24 cellular contexts compared by ENCODE assay signal in genomic region chr19:47435196-47435595, GRCh38. TPM values are rescaled to one million over a fixed set of nuclear protein-coding genes. Genes with fewer than 3 reads are reported as not detected.
DNase-seq lines count a peak whose midpoint lies in the region; ATAC-seq and FAIRE-seq lines count a peak whose summit lies in the region.
"Had no signal": no experiment of that assay in that cellular context is flagged by ENCODE, and none has a peak within 500 bp of the region (broad histone marks: within the 10 kb centered on the region; RNA-seq: fewer than 3 reads in every experiment).

No MANE protein-coding gene starts in this region.

- peaks cover 3% of the 10 kb centered on the region for H3K36me3 Mint-ChIP-seq in activated naive CD8-positive, alpha-beta T cell treated with anti-CD3 and anti-CD28 coated beads, Interleukin-2, amount 10 ng/mL, durations not matched to agents 7 days and 5 days
- H3K36me3 Mint-ChIP-seq in activated naive CD8-positive, alpha-beta T cell treated with anti-CD3 and anti-CD28 coated beads, Interleukin-2, amount 50 U/mL, for 24 hours (ENCODE audit: low read depth): no peaks in the 10 kb centered on the region
- H3K36me3 Mint-ChIP-seq in T-helper 1 cell treated with Interleukin-12 subunit alpha and Interleukin-12 subunit beta and Interleukin-4 antibody, amounts not matched to agents 30 μg/mL and 1 μg/mL, for 36 hours (ENCODE audit: low read depth): no peaks in the 10 kb centered on the region
- peaks cover 0 to 1% (median 0%) of the 10 kb centered on the region in 3 donors for H3K36me3 Mint-ChIP-seq in naive thymus-derived CD8-positive, alpha-beta T cell
- H3K36me3 Mint-ChIP-seq: activated naive CD8-positive, alpha-beta T cell treated with anti-CD3 and anti-CD28 coated beads for 36 hours; natural killer cell had no signal

- peak; percentile 74 for ATAC-seq in activated naive CD8-positive, alpha-beta T cell treated with anti-CD3 and anti-CD28 coated beads, Interleukin-2, amount 10 ng/mL, durations not matched to agents 7 days and 5 days (ENCODE audit: low read depth)
- ATAC-seq in activated naive CD8-positive, alpha-beta T cell treated with anti-CD3 and anti-CD28 coated beads, Interleukin-2, amount 50 U/mL, for 24 hours: no peak
- ATAC-seq in GM19351 (IDR thresholded peaks at IDR 0.05; ENCODE audit: unreplicated experiment): peak; percentile 45
- no peak for ATAC-seq in naive thymus-derived CD8-positive, alpha-beta T cell
- no peak for ATAC-seq in HG02678 (IDR thresholded peaks at IDR 0.05; ENCODE audit: unreplicated experiment)
- ATAC-seq: foreskin keratinocyte, left lobe of liver, natural killer cell, SK-N-SH treated with all-trans-retinoic acid at 6 μM for 48 hours had no signal

- POLR2A ChIA-PET in activated naive CD8-positive, alpha-beta T cell treated with anti-CD3 and anti-CD28 coated beads, Interleukin-2, amount 10 ng/mL, durations not matched to agents 7 days and 5 days (lab: Charles Lee): interaction anchor here (0.5 to 5.1 kb wide), 6 partner anchors 17 to 772 kb away, joined by 3 to 22 read pairs (median 4); partner anchors contain the start of genes KPTN and NAPA
- POLR2A ChIA-PET in naive thymus-derived CD8-positive, alpha-beta T cell (lab: Charles Lee): no interaction called here

- FAIRE-seq in GM19239 (lab: Jason Lieb, UNC): no peak
- FAIRE-seq: H54 had no signal

- H3K27me3 Mint-ChIP-seq in activated naive CD8-positive, alpha-beta T cell treated with anti-CD3 and anti-CD28 coated beads, Interleukin-2, amount 10 ng/mL, durations not matched to agents 7 days and 5 days: peaks cover 5% of the 10 kb centered on the region
- H3K27me3 Mint-ChIP-seq in activated naive CD8-positive, alpha-beta T cell treated with anti-CD3 and anti-CD28 coated beads, Interleukin-2, amount 50 U/mL, for 24 hours: peaks cover 49% of the 10 kb centered on the region
- peaks cover 24% of the 10 kb centered on the region for H3K27me3 Mint-ChIP-seq in T-helper 1 cell treated with Interleukin-12 subunit alpha and Interleukin-12 subunit beta and Interleukin-4 antibody, amounts not matched to agents 30 μg/mL and 1 μg/mL, for 36 hours (ENCODE audit: low read depth)
- peaks cover 26 to 73% (median 44%) of the 10 kb centered on the region in 5 donors for H3K27me3 Mint-ChIP-seq in naive thymus-derived CD8-positive, alpha-beta T cell

- H3K9me3 ChIP-seq in MG63: no peaks in the 10 kb centered on the region
- H3K9me3 ChIP-seq: transverse colon had no signal

- no peak for DNase-seq in activated naive CD8-positive, alpha-beta T cell treated with anti-CD3 and anti-CD28 coated beads, Interleukin-2, amount 10 ng/mL, durations not matched to agents 7 days and 5 days
- no peak for DNase-seq in activated naive CD8-positive, alpha-beta T cell treated with anti-CD3 and anti-CD28 coated beads, Interleukin-2, amount 50 U/mL, for 24 hours
- DNase-seq in naive thymus-derived CD8-positive, alpha-beta T cell: no peak
- DNase-seq in MG63 (no peak), GM19239 (ENCODE audit: insufficient read length, low spot score) (no peak)
- DNase-seq: activated naive CD8-positive, alpha-beta T cell treated with anti-CD3 and anti-CD28 coated beads for 36 hours; DMS79; erythroblast; foreskin keratinocyte; natural killer cell; NCI-H1436; NCI-H2171 treated with DMSO at 0.1 percent for 48 hours; NCI-H526 treated with DMSO at 0.1 percent for 48 hours; stimulated activated CD4-positive, alpha-beta T cell treated with anti-CD3 and anti-CD28 coated beads, Interleukin-2, amount 100 ng/mL, for 48 hours; stimulated activated naive CD4-positive, alpha-beta T cell treated with Interleukin-2 at 50 U/mL for 16 hours; transverse colon had no signal

- peak overlapping the region; percentile 84 for H3K27ac Mint-ChIP-seq in activated naive CD8-positive, alpha-beta T cell treated with anti-CD3 and anti-CD28 coated beads, Interleukin-2, amount 10 ng/mL, durations not matched to agents 7 days and 5 days
- no peak overlapping the region for H3K27ac Mint-ChIP-seq in activated naive CD8-positive, alpha-beta T cell treated with anti-CD3 and anti-CD28 coated beads, Interleukin-2, amount 50 U/mL, for 24 hours
- H3K27ac Mint-ChIP-seq in T-helper 1 cell treated with Interleukin-12 subunit alpha and Interleukin-12 subunit beta and Interleukin-4 antibody, amounts not matched to agents 30 μg/mL and 1 μg/mL, for 36 hours: peak overlapping the region; percentile 67
- peak overlapping the region in 1 of 10 donors; percentile 60 for H3K27ac Mint-ChIP-seq in naive thymus-derived CD8-positive, alpha-beta T cell
- H3K27ac Mint-ChIP-seq: activated naive CD8-positive, alpha-beta T cell treated with anti-CD3 and anti-CD28 coated beads for 36 hours; natural killer cell had no signal

- peaks cover 2% of the 10 kb centered on the region for H3K9me3 Mint-ChIP-seq in activated naive CD8-positive, alpha-beta T cell treated with anti-CD3 and anti-CD28 coated beads, Interleukin-2, amount 10 ng/mL, durations not matched to agents 7 days and 5 days
- no peaks in the 10 kb centered on the region for H3K9me3 Mint-ChIP-seq in activated naive CD8-positive, alpha-beta T cell treated with anti-CD3 and anti-CD28 coated beads, Interleukin-2, amount 50 U/mL, for 24 hours
- H3K9me3 Mint-ChIP-seq in T-helper 1 cell treated with Interleukin-12 subunit alpha and Interleukin-12 subunit beta and Interleukin-4 antibody, amounts not matched to agents 30 μg/mL and 1 μg/mL, for 36 hours: no peaks in the 10 kb centered on the region
- no peaks in the 10 kb centered on the region for H3K9me3 Mint-ChIP-seq in naive thymus-derived CD8-positive, alpha-beta T cell
- H3K9me3 Mint-ChIP-seq: natural killer cell had no signal

- H3K4me1 Mint-ChIP-seq in activated naive CD8-positive, alpha-beta T cell treated with anti-CD3 and anti-CD28 coated beads, Interleukin-2, amount 10 ng/mL, durations not matched to agents 7 days and 5 days: peaks cover 45% of the 10 kb centered on the region
- peaks cover 18% of the 10 kb centered on the region for H3K4me1 Mint-ChIP-seq in activated naive CD8-positive, alpha-beta T cell treated with anti-CD3 and anti-CD28 coated beads, Interleukin-2, amount 50 U/mL, for 24 hours
- peaks cover 30% of the 10 kb centered on the region for H3K4me1 Mint-ChIP-seq in T-helper 1 cell treated with Interleukin-12 subunit alpha and Interleukin-12 subunit beta and Interleukin-4 antibody, amounts not matched to agents 30 μg/mL and 1 μg/mL, for 36 hours (ENCODE audit: low read depth)
- H3K4me1 Mint-ChIP-seq in naive thymus-derived CD8-positive, alpha-beta T cell: peaks cover 11 to 30% (median 21%) of the 10 kb centered on the region in 4 donors

- no peaks in the 10 kb centered on the region for H3K36me3 ChIP-seq in MG63
- H3K36me3 ChIP-seq: transverse colon had no signal

- H3K27me3 ChIP-seq in MG63: peaks cover 9% of the 10 kb centered on the region

- no peak overlapping the region for H3K4me3 ChIP-seq in MG63
- H3K4me3 ChIP-seq: smooth muscle cell, transverse colon had no signal

- H3K4me3 Mint-ChIP-seq in activated naive CD8-positive, alpha-beta T cell treated with anti-CD3 and anti-CD28 coated beads, Interleukin-2, amount 10 ng/mL, durations not matched to agents 7 days and 5 days: peak overlapping the region; percentile 63
- H3K4me3 Mint-ChIP-seq in activated naive CD8-positive, alpha-beta T cell treated with anti-CD3 and anti-CD28 coated beads, Interleukin-2, amount 50 U/mL, for 24 hours: no peak overlapping the region
- peak overlapping the region; percentile 60 for H3K4me3 Mint-ChIP-seq in T-helper 1 cell treated with Interleukin-12 subunit alpha and Interleukin-12 subunit beta and Interleukin-4 antibody, amounts not matched to agents 30 μg/mL and 1 μg/mL, for 36 hours
- peak overlapping the region in 9 of 10 donors; percentile 19 to 63 (median 44) for H3K4me3 Mint-ChIP-seq in naive thymus-derived CD8-positive, alpha-beta T cell
- H3K4me3 Mint-ChIP-seq: natural killer cell had no signal

RNA-seq across cellular contexts. Expression of gene MEIS3, which starts 15.9 kb away (rescaled TPM):
- total RNA-seq in activated naive CD8-positive, alpha-beta T cell treated with anti-CD3 and anti-CD28 coated beads, Interleukin-2, amount 10 ng/mL, durations not matched to agents 7 days and 5 days: under 1 TPM in 1 of 2 experiments, not detected in 1; 0.68 TPM
- total RNA-seq in naive thymus-derived CD8-positive, alpha-beta T cell: not detected
- polyA plus RNA-seq in naive thymus-derived CD8-positive, alpha-beta T cell: not detected
- 0.56 TPM in 1 of 2 replicates, not detected in the other for total RNA-seq in MG63 (2014; rRNA removed; shearing (Covaris generic); ENCODE audit: low replicate concordance)
- total RNA-seq: activated naive CD8-positive, alpha-beta T cell treated with anti-CD3 and anti-CD28 coated beads for 36 hours; natural killer cell had no signal

RNA-seq across cellular contexts. Expression of gene SLC8A2, which starts 36.5 kb away (rescaled TPM):
- total RNA-seq in activated naive CD8-positive, alpha-beta T cell treated with anti-CD3 and anti-CD28 coated beads, Interleukin-2, amount 10 ng/mL, durations not matched to agents 7 days and 5 days: under 1 TPM in 1 of 2 experiments, not detected in 1; 0.20 TPM
- under 1 TPM in 1 of 2 experiments, not detected in 1; 0.42 TPM for total RNA-seq in naive thymus-derived CD8-positive, alpha-beta T cell
- polyA plus RNA-seq in naive thymus-derived CD8-positive, alpha-beta T cell: under 1 TPM in 2 of 3 donors, not detected in 1; 0.02 to 0.12 TPM
- total RNA-seq in MG63 (2014; rRNA removed; shearing (Covaris generic); ENCODE audit: low replicate concordance): not detected in 2 replicates
- total RNA-seq: MCF 10A had no signal

RNA-seq across cellular contexts. Expression of gene KPTN, which starts 48.8 kb away (rescaled TPM):
- 1 to 10 TPM; 8.0 to 8.6 TPM for total RNA-seq in activated naive CD8-positive, alpha-beta T cell treated with anti-CD3 and anti-CD28 coated beads, Interleukin-2, amount 10 ng/mL, durations not matched to agents 7 days and 5 days
- 1 to 10 TPM; 5.4 to 7.1 TPM for total RNA-seq in naive thymus-derived CD8-positive, alpha-beta T cell
- polyA plus RNA-seq in naive thymus-derived CD8-positive, alpha-beta T cell: 1 to 10 TPM; 5.8 to 8.0 (median 7.6) TPM
- total RNA-seq in MG63 (2014; rRNA removed; shearing (Covaris generic); ENCODE audit: low replicate concordance): 9.1 and 31.0 TPM in 2 replicates

Comparison
In these comparisons a context has a peak if more than half of its experiments do, and no peak if none do; other contexts are left out.
1. ATAC-seq: peak in activated naive CD8-positive, alpha-beta T cell treated with anti-CD3 and anti-CD28 coated beads, Interleukin-2, amount 10 ng/mL, durations not matched to agents 7 days and 5 days (single experiment) and GM19351 (single experiment); none in activated naive CD8-positive, alpha-beta T cell treated with anti-CD3 and anti-CD28 coated beads, Interleukin-2, amount 50 U/mL, for 24 hours (single experiment), naive thymus-derived CD8-positive, alpha-beta T cell (0 of 2) and HG02678 (single experiment).